1 cellular context compared by ENCODE assay signal in the genomic region with DNA sequence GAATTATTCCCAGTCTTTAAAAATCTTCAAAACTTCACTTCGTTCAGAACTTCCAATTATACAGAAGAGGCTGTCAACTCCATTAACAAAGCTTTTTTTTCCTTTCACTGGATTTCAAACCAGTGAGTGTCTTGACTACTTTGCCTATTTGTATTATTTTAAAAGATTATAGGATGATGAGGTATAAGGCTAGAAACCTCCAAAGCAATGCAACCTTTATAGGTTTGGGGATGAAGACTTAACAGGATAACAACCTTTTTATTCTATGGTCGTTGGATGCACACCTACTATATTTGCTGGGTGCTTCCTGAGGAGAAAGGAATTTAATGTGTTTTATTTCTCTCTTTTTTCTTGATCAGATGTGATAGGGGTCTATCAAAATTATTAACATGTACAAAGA.
TF ChIP-seq lines count a peak whose summit lies in the region.

No MANE protein-coding gene starts in this region.

TF ChIP-seq in A549, 52 proteins besides CTCF, POLR2A, EP300 and RAD21 (continued from another document):
- TF ChIP-seq, protein P1, sequence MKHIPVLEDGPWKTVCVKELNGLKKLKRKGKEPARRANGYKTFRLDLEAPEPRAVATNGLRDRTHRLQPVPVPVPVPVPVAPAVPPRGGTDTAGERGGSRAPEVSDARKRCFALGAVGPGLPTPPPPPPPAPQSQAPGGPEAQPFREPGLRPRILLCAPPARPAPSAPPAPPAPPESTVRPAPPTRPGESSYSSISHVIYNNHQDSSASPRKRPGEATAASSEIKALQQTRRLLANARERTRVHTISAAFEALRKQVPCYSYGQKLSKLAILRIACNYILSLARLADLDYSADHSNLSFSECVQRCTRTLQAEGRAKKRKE (CRISPR knock-in tag; IDR thresholded peaks at IDR 0.05; ENCODE audit: low read depth) = no peak
- TF ChIP-seq NPAS2 (CRISPR knock-in tag; IDR thresholded peaks at IDR 0.05; ENCODE audit: borderline replicate concordance) (no peak), FOXS1 (CRISPR knock-in tag; IDR thresholded peaks at IDR 0.05) (no peak)
- TF ChIP-seq, protein P2, sequence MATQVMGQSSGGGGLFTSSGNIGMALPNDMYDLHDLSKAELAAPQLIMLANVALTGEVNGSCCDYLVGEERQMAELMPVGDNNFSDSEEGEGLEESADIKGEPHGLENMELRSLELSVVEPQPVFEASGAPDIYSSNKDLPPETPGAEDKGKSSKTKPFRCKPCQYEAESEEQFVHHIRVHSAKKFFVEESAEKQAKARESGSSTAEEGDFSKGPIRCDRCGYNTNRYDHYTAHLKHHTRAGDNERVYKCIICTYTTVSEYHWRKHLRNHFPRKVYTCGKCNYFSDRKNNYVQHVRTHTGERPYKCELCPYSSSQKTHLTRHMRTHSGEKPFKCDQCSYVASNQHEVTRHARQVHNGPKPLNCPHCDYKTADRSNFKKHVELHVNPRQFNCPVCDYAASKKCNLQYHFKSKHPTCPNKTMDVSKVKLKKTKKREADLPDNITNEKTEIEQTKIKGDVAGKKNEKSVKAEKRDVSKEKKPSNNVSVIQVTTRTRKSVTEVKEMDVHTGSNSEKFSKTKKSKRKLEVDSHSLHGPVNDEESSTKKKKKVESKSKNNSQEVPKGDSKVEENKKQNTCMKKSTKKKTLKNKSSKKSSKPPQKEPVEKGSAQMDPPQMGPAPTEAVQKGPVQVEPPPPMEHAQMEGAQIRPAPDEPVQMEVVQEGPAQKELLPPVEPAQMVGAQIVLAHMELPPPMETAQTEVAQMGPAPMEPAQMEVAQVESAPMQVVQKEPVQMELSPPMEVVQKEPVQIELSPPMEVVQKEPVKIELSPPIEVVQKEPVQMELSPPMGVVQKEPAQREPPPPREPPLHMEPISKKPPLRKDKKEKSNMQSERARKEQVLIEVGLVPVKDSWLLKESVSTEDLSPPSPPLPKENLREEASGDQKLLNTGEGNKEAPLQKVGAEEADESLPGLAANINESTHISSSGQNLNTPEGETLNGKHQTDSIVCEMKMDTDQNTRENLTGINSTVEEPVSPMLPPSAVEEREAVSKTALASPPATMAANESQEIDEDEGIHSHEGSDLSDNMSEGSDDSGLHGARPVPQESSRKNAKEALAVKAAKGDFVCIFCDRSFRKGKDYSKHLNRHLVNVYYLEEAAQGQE (IDR thresholded peaks at IDR 0.05) = no peak
